Comparison of ENCODE assay signal across 25 cellular contexts in the genomic region with DNA sequence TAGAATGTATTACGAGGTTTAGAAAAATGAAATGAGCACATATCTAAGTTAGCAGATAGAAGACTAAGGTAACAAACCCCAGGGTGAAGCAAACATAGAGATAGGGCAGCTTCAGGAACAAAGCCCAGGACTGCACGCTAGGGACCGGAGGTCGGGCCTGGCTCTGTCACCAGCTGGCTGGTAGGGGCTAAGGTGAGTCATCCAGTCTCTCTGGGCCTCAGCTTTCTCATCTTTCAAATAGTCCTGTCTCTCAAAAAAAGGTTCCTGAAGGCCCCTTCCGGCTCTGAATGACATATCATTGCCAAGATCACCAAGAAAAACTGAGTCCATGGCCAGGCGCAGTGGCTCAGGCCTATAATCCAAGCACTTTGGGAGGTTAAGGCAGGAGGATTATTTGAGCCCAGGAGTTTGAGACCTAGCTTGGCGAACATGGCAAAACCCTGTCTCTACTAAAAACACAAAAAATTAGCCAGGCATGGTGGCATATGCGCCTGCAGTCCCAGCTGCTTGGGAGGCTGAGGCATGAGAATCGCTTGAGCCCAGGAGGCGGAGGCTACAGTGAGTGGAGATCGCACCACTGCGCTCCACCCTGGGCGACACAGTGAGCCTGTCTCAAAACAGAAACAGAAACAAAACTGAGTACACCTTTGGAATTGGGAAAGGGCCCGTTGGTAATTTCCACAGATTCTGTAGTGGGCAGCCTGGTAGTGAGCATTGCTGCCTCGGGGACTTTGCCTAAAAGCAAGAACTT. TPM values are rescaled to one million over a fixed set of nuclear protein-coding genes. Genes with fewer than 3 reads are reported as not detected.
"Had no signal": no experiment of that assay in that cellular context is flagged by ENCODE, and none has a peak within 500 bp of the region (broad histone marks: within the 10 kb centered on the region; RNA-seq: fewer than 3 reads in every experiment).

No MANE protein-coding gene starts in this region.

- H3K27me3 ChIP-seq: dorsolateral prefrontal cortex, esophagus squamous epithelium, gastroesophageal sphincter, ovary, right atrium auricular region, tibial artery, upper lobe of left lung, vagina had no signal

- FAIRE-seq: endometrium, kidney had no signal

- H3K9me3 ChIP-seq: esophagus squamous epithelium, gastroesophageal sphincter, left ventricle myocardium inferior, lower lobe of right lung, ovary, right atrium auricular region, tibial artery, upper lobe of left lung, vagina had no signal

- H3K4me2 ChIP-seq: smooth muscle cell had no signal

- H3K27ac ChIP-seq: dorsolateral prefrontal cortex, epithelial cell of prostate, esophagus squamous epithelium, gastroesophageal sphincter, left ventricle myocardium inferior, lower lobe of right lung, ovary, right atrium auricular region, tibial artery, upper lobe of left lung, vagina had no signal

- ATAC-seq: gastroesophageal sphincter; left cardiac atrium; lower lobe of right lung; natural killer cell; stimulated activated memory B cell treated with anti-CD40 and anti-IgM and Interleukin-4, amounts not matched to agents 10 μg/mL and 1 μg/mL and 100 μg/mL, for 72 hours had no signal

- H3K36me3 ChIP-seq: esophagus squamous epithelium, gastroesophageal sphincter, left ventricle myocardium inferior, lower lobe of right lung, ovary, right atrium auricular region, tibial artery, upper lobe of left lung, vagina had no signal

- DNase-seq: cortex of kidney; dorsolateral prefrontal cortex; effector CD8-positive, alpha-beta T cell; esophagus squamous epithelium; foreskin fibroblast; glutamatergic neuron; immature natural killer cell; kidney; left cardiac atrium; left ventricle myocardium inferior; lower lobe of right lung; natural killer cell; ovary; stimulated activated CD4-positive, alpha-beta T cell treated with anti-CD3 and anti-CD28 coated beads, Interleukin-4, amount 100 ng/mL, for 24 hours; tibial artery; upper lobe of left lung had no signal

- H3K4me1 ChIP-seq: esophagus squamous epithelium, gastroesophageal sphincter, left ventricle myocardium inferior, lower lobe of right lung, right atrium auricular region, tibial artery, upper lobe of left lung, vagina had no signal

- H3K4me3 ChIP-seq: dorsolateral prefrontal cortex, esophagus squamous epithelium, gastroesophageal sphincter, left ventricle myocardium inferior, lower lobe of right lung, ovary, right atrium auricular region, smooth muscle cell, tibial artery, upper lobe of left lung, vagina had no signal

RNA-seq across cellular contexts. Expression of a gene that starts 26.0 kb away (rescaled TPM):
- total RNA-seq: myocyte, neural crest cell, vagina had no signal
- polyA plus RNA-seq: immature natural killer cell, smooth muscle cell had no signal
